25 cellular contexts compared by ENCODE assay signal in the genomic region with DNA sequence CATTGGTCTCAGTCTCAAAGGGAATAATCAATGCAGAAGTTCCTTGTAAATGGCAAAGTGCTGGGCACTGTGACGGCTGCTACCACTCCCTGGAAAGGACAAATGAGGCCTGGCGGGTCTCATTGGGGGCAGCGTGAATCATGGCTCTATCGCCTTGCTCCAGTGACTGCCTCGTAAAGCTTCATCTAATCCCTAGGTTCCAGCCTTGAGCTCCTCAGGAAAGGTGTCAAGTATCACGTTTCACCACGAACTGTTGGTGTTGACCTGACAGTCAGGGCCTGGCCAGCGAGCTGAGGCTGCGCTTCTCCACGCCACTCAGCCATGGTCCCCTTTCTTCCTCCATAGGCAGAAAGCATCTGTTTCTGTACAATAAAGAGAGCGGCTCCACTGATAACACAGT.
"Had no signal": no experiment of that assay in that cellular context is flagged by ENCODE, and none has a peak within 500 bp of the region (broad histone marks: within the 10 kb centered on the region; RNA-seq: fewer than 3 reads in every experiment).

No MANE protein-coding gene starts in this region.

- H3K27ac Mint-ChIP-seq: activated CD4-positive, alpha-beta T cell treated with anti-CD3 and anti-CD28 coated beads for 36 hours; activated CD8-positive, alpha-beta T cell treated with anti-CD3 and anti-CD28 coated beads, Interleukin-2, amount 10 ng/mL, durations not matched to agents 7 days and 5 days; activated naive CD4-positive, alpha-beta T cell treated with anti-CD3 and anti-CD28 coated beads for 36 hours; activated naive CD8-positive, alpha-beta T cell; T-cell had no signal

- H3K4me3 Mint-ChIP-seq: activated CD4-positive, alpha-beta T cell treated with anti-CD3 and anti-CD28 coated beads for 36 hours; activated CD8-positive, alpha-beta T cell treated with anti-CD3 and anti-CD28 coated beads, Interleukin-2, amount 10 ng/mL, durations not matched to agents 7 days and 5 days; activated naive CD4-positive, alpha-beta T cell treated with anti-CD3 and anti-CD28 coated beads for 36 hours; activated naive CD8-positive, alpha-beta T cell; activated T-cell treated with anti-CD3 and anti-CD28 coated beads, Interleukin-2, amount 50 U/mL, for 4 hours; T-cell had no signal

- H3K36me3 ChIP-seq: brain microvascular endothelial cell, cardiac muscle cell had no signal

- DNase-seq: activated CD4-positive, alpha-beta T cell treated with anti-CD3 and anti-CD28 coated beads for 36 hours; activated CD4-positive, alpha-beta T cell treated with anti-CD3 and anti-CD28 coated beads, Interleukin-2, amount 50 U/mL, for 4 hours; activated CD8-positive, alpha-beta T cell treated with anti-CD3 and anti-CD28 coated beads, Interleukin-2, amount 10 ng/mL, durations not matched to agents 7 days and 5 days; activated gamma-delta T cell; activated naive CD4-positive, alpha-beta T cell treated with anti-CD3 and anti-CD28 coated beads for 36 hours; activated T-cell treated with anti-CD3 and anti-CD28 coated beads, Interleukin-2, amount 50 U/mL, for 4 hours; amygdala; brain microvascular endothelial cell; NCI-H1048; NCI-H146; NCI-H1930; NCI-H2171 treated with DMSO at 0.1 percent for 48 hours; NCI-H226; NCI-H774; NK-92 treated with Interleukin-12 subunit alpha and Interleukin-12 subunit beta, amount 100 ng/mL, for 24 hours; OCI-M1; RPMI8226; T-cell; T-helper 2 cell; T1000 had no signal

- ATAC-seq: activated CD4-positive, alpha-beta T cell treated with anti-CD3 and anti-CD28 coated beads for 36 hours; activated CD8-positive, alpha-beta T cell treated with anti-CD3 and anti-CD28 coated beads, Interleukin-2, amount 10 ng/mL, durations not matched to agents 7 days and 5 days; activated T-cell treated with anti-CD3 and anti-CD28 coated beads, Interleukin-2, amount 50 U/mL, for 4 hours; Panc1; Right ventricle myocardium inferior; T-cell had no signal

- H3K9me3 Mint-ChIP-seq: activated naive CD4-positive, alpha-beta T cell treated with anti-CD3 and anti-CD28 coated beads for 36 hours had no signal

- H3K27ac ChIP-seq: brain microvascular endothelial cell, cardiac muscle cell, SK-N-MC had no signal

- H3K36me3 Mint-ChIP-seq: activated naive CD8-positive, alpha-beta T cell; T-cell had no signal

- H3K4me3 ChIP-seq: cardiac muscle cell, SK-N-MC had no signal

- H3K27me3 ChIP-seq: brain microvascular endothelial cell, cardiac muscle cell had no signal
